Comparison of ENCODE assay signal across 12 cellular contexts in the genomic region with DNA sequence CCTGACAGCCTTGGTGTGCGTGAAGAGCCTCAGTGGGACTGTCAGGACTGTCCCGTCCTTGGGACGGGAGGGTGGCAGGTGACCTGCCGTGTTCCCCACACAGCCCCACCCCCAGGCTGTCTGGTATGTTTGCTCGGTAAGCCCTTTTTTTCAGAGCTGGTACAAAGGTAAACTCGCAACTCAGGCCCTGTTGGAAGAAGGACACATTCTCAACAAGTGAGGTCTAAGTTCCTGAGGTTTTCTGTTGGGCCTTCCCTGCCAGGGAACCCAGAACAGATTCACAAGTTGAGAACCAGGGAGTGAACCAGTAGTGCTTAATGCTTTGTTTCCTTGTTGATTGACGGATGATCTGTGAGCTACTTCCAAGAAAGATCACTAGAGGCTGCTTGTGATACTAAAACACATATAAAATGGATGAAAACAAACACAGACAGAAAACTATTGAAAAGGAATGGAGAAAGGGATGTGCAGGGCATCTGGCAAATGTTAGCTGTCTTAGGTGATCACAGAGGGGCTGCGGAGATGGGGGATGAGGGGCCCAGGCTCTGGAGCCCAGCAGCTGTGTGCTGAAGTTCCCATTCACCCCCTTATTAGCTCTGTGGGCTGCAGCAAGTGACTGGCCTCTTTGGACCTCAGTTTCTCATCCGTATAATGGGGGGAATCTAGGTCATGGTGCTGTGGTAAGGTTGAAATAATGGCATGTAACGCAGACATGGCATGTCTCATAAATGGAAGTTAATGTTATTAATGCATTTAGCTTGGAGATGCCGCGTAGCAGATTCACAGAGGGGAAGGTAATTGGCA. TPM values are rescaled to one million over a fixed set of nuclear protein-coding genes. Genes with fewer than 3 reads are reported as not detected.
DNase-seq lines count a peak whose midpoint lies in the region; ATAC-seq, FAIRE-seq and TF ChIP-seq lines count a peak whose summit lies in the region.
"Had no signal": no experiment of that assay in that cellular context is flagged by ENCODE, and none has a peak within 500 bp of the region (broad histone marks: within the 10 kb centered on the region; RNA-seq: fewer than 3 reads in every experiment).

No MANE protein-coding gene starts in this region.

- no peak for TF ChIP-seq RAD21 in A549 (conservative IDR thresholded peaks at IDR 0.05 in 1 of 2, IDR thresholded peaks at IDR 0.05 in 1 of 2)

- no peaks in the 10 kb centered on the region for H3K36me3 ChIP-seq in SK-N-MC (ENCODE audit: insufficient read depth, low read length)
- peaks cover 46% of the 10 kb centered on the region for H3K36me3 ChIP-seq in neutrophil
- H3K36me3 ChIP-seq: BE2C had no signal

- H3K4me2 ChIP-seq in A549: peak overlapping the region; percentile 71

- H3K9me3 ChIP-seq in A549 (no peaks in the 10 kb centered on the region), SK-N-MC (ENCODE audit: low read depth, low read length) (no peaks in the 10 kb centered on the region), neutrophil (no peaks in the 10 kb centered on the region)
- H3K9me3 ChIP-seq: BE2C had no signal

- H3K27ac ChIP-seq in A549: peak overlapping the region; percentile 71 to 92
- peak overlapping the region; percentile 46; the same call in 1 of the 2 replicates for H3K27ac ChIP-seq in SK-N-MC
- H3K27ac ChIP-seq in neutrophil: peak overlapping the region; percentile 48

- WGBS in A549 (ENCODE audit: missing lambda C conversion rate): 52% methylated on average over 12 of the region's 12 CpGs

- DNase-seq in A549 (ENCODE audit: low read depth in 1 of 2, low spot score in 1 of 2) (peak in 1 of 2 experiments; percentile 31), SK-N-MC (ENCODE audit: low read depth, low spot score) (no peak), fibroblast of the aortic adventitia (ENCODE audit: low read depth) (no peak), iPS-NIHi7 (ENCODE audit: extremely low spot score) (no peak), NCI-H748 (lab: John Stamatoyannopoulos, UW; ENCODE audit: unreplicated experiment) (no peak)
- DNase-seq: NCI-H446 treated with DMSO at 0.1 percent for 48 hours had no signal

- no peaks in the 10 kb centered on the region for H3K27me3 ChIP-seq in neutrophil
- H3K27me3 ChIP-seq: BE2C had no signal

- CTCF ChIA-PET in A549 (lab: Yijun Ruan, JAX): interaction anchor here (0.6 to 33.5 kb wide), 10 partner anchors 6 to 54 kb away, joined by 3 to 439 read pairs (median 6); a partner anchor contains a TSS

- ATAC-seq in A549: no peak
- no peak for ATAC-seq in HG03039 (IDR thresholded peaks at IDR 0.05; ENCODE audit: unreplicated experiment)
- ATAC-seq in HG03135 (IDR thresholded peaks at IDR 0.05; ENCODE audit: unreplicated experiment): no peak
- ATAC-seq: sciatic nerve had no signal

- no peak for TF ChIP-seq POLR2A in A549 (IDR thresholded peaks at IDR 0.05; ENCODE audit: low read length)

- no peak for TF ChIP-seq EP300 in A549 (IDR thresholded peaks at IDR 0.05)

- H3K4me1 ChIP-seq in A549 (peaks cover 89% of the 10 kb centered on the region), neutrophil (ENCODE audit: control insufficient read depth in 1 of 2, insufficient read depth in 1 of 2, low read depth in 1 of 2, low read length in 1 of 2) (peaks cover 36 to 47% of the 10 kb centered on the region in 2 experiments)

- H3K4me3 ChIP-seq in A549 (no peak overlapping the region), SK-N-MC (no peak overlapping the region), fibroblast of the aortic adventitia (ENCODE audit: low read depth, low read length) (no peak overlapping the region), neutrophil (ENCODE audit: low read depth in 1 of 2, low read length in 1 of 2) (no peak overlapping the region)

- POLR2A ChIA-PET in A549 (lab: Yijun Ruan, JAX): interaction anchor here (1.5 kb wide), 1 partner anchor 25 kb away, joined by 4 read pairs; no protein-coding TSS in a partner anchor

- no peak overlapping the region for H3K9ac ChIP-seq in SK-N-MC (ENCODE audit: insufficient read length)

- FAIRE-seq in A549 (lab: Jason Lieb, UNC): no peak
- FAIRE-seq: TTC549 had no signal

- TF ChIP-seq CTCF in A549 (IDR thresholded peaks at IDR 0.05) (no peak), fibroblast of the aortic adventitia (IDR thresholded peaks at IDR 0.05; ENCODE audit: insufficient read depth, low read length) (peak; percentile 0), neutrophil (IDR thresholded peaks at IDR 0.05) (no peak)

TF ChIP-seq in A549, 52 proteins besides CTCF, POLR2A, EP300 and RAD21:
- TF ChIP-seq, protein P1, sequence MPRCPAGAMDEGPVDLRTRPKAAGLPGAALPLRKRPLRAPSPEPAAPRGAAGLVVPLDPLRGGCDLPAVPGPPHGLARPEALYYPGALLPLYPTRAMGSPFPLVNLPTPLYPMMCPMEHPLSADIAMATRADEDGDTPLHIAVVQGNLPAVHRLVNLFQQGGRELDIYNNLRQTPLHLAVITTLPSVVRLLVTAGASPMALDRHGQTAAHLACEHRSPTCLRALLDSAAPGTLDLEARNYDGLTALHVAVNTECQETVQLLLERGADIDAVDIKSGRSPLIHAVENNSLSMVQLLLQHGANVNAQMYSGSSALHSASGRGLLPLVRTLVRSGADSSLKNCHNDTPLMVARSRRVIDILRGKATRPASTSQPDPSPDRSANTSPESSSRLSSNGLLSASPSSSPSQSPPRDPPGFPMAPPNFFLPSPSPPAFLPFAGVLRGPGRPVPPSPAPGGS (IDR thresholded peaks at IDR 0.05): no peak
- TF ChIP-seq RARB (CRISPR knock-in tag; IDR thresholded peaks at IDR 0.05) (no peak), FOXS1 (CRISPR knock-in tag; IDR thresholded peaks at IDR 0.05) (no peak), JUN (IDR thresholded peaks at IDR 0.05) (no peak), CBX2 (IDR thresholded peaks at IDR 0.05; ENCODE audit: borderline replicate concordance, low read depth) (no peak)

RNA-seq across cellular contexts. Expression of a gene that starts 2.7 kb away (rescaled TPM):
- polyA plus RNA-seq in A549 (2011; rRNA removed) (24.4 and 27.7 TPM in 2 replicates), A549 (2017; fragmentation: RNase III; extraction: RNeasy Plus Mini Kit Qiagen cat#74134 plus additional on column Dnase treatment) (50.8 to 59.7 TPM (median 55.8 TPM) in 3 replicates)
- 28.2 and 45.6 TPM in 2 replicates for polyA plus RNA-seq in A549 (2012; cell fraction: cytosol; rRNA removed)
- polyA plus RNA-seq in A549 (2012; cell fraction: nucleus; rRNA removed): 70.2 and 91.2 TPM in 2 replicates
- 37.2 and 50.7 TPM in 2 replicates for polyA minus RNA-seq in A549 (2011; rRNA and poly(A)+ RNA removed)
- total RNA-seq in fibroblast of the aortic adventitia (ENCODE audit: low replicate concordance): 36.2 and 39.3 TPM in 2 replicates
